In the genomic region with DNA sequence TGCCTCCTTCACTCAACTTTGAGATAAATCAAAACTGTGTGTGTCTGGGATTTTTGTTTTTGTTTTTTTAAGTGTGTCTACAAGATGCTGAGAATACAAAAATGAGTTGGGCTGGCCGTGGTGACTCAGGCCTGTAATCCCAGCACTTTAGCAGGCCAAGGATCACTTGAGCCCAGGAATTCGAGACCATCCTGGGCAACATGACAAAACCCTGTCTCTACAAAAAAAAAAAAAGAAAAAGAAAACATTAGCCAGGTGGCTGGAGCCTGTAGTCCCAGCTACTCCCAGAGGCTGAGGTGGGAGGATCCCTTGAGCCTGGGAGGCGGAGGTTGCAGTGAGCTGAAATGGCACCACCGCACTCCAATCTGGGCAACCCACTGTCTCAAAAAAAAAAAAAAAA, we compare ENCODE assay signal across 15 cellular contexts. TPM values are rescaled to one million over a fixed set of nuclear protein-coding genes. Genes with fewer than 3 reads are reported as not detected.
DNase-seq lines count a peak whose midpoint lies in the region; ATAC-seq, FAIRE-seq and TF ChIP-seq lines count a peak whose summit lies in the region.
"Had no signal": no experiment of that assay in that cellular context is flagged by ENCODE, and none has a peak within 500 bp of the region (broad histone marks: within the 10 kb centered on the region; RNA-seq: fewer than 3 reads in every experiment).

No MANE protein-coding gene starts in this region.

- H3K9me3 ChIP-seq in parathyroid adenoma (ENCODE audit: control insufficient read depth, low read length) (no peaks in the 10 kb centered on the region), kidney (ENCODE audit: control insufficient read depth in 1 of 2, low read length in 2 of 2) (no peaks in the 10 kb centered on the region)
- H3K9me3 ChIP-seq: left ventricle myocardium inferior, ovary, testis had no signal

- no peaks in the 10 kb centered on the region for H3K79me2 ChIP-seq in parathyroid adenoma

- H3K4me2 ChIP-seq in parathyroid adenoma (ENCODE audit: low read length), result peak overlapping the region; percentile 38

- FAIRE-seq in endometrium (lab: Jason Lieb, UNC) (peak; percentile 8), kidney (lab: Jason Lieb, UNC) (no peak)

- no peak overlapping the region for H2AFZ ChIP-seq in parathyroid adenoma

- H3K4me3 ChIP-seq in parathyroid adenoma (ENCODE audit: low read depth, low read length) (no peak overlapping the region), kidney (ENCODE audit: low read length in 2 of 2) (no peak overlapping the region)
- H3K4me3 ChIP-seq: left ventricle myocardium inferior, ovary, testis had no signal

- H3K27ac ChIP-seq in parathyroid adenoma (peak overlapping the region; percentile 80), kidney (ENCODE audit: low read depth in 2 of 2, low read length in 2 of 2) (peak overlapping the region in 1 of 2 donors; percentile 41)
- H3K27ac ChIP-seq: left ventricle myocardium inferior, ovary, testis had no signal

- no peaks in the 10 kb centered on the region for H3K36me3 ChIP-seq in parathyroid adenoma (ENCODE audit: control insufficient read depth, insufficient read depth, low read length)
- peaks cover 0 to under 1% of the 10 kb centered on the region in 2 donors for H3K36me3 ChIP-seq in kidney (ENCODE audit: control insufficient read depth in 1 of 2, insufficient read depth in 2 of 2, low read length in 2 of 2)
- H3K36me3 ChIP-seq: ovary had no signal

- ATAC-seq in GM18505 (IDR thresholded peaks at IDR 0.05; ENCODE audit: unreplicated experiment) (no peak), GM18858 (IDR thresholded peaks at IDR 0.05; ENCODE audit: unreplicated experiment) (no peak)
- ATAC-seq: activated naive CD8-positive, alpha-beta T cell treated with anti-CD3 and anti-CD28 coated beads, Interleukin-2, amount 50 U/mL, for 24 hours; T-cell had no signal

- H3K4me1 ChIP-seq in parathyroid adenoma (peaks cover 5% of the 10 kb centered on the region), kidney (ENCODE audit: control insufficient read depth in 1 of 2, insufficient read depth in 1 of 2, low read depth in 1 of 2, low read length in 2 of 2) (peaks cover 8% of the 10 kb centered on the region in 2 donors)

- peak; percentile 58 for DNase-seq in ELR (ENCODE audit: low read depth)
- DNase-seq in NCI-H69 (lab: John Stamatoyannopoulos, UW), result peak; percentile 24
- no peak for DNase-seq in activated naive CD4-positive, alpha-beta T cell (lab: John Stamatoyannopoulos, UW)
- DNase-seq in kidney, result no peak
- DNase-seq: activated CD4-positive, alpha-beta T cell treated with anti-CD3 and anti-CD28 coated beads, Interleukin-2, amount 50 U/mL, for 48 hours; activated naive CD8-positive, alpha-beta T cell treated with anti-CD3 and anti-CD28 coated beads, Interleukin-2, amount 50 U/mL, for 24 hours; DND-41; left ventricle myocardium inferior; T-cell; testis had no signal

- intact Hi-C loops in kidney (cut with DNase I), result no loop called here

- no peak overlapping the region for H3K9ac ChIP-seq in parathyroid adenoma
- H3K9ac ChIP-seq in kidney (ENCODE audit: low read length in 2 of 2), result no peak overlapping the region

- no peak for TF ChIP-seq CTCF in parathyroid adenoma (IDR thresholded peaks at IDR 0.05)
- TF ChIP-seq CTCF in kidney (IDR thresholded peaks at IDR 0.05; ENCODE audit: borderline replicate concordance, extremely low read depth, insufficient read depth), result no peak

- no peak for TF ChIP-seq POLR2A in GM18505 (IDR thresholded peaks at IDR 0.05; ENCODE audit: borderline replicate concordance, extremely low read depth, insufficient read depth, insufficient read length)

- no peaks in the 10 kb centered on the region for H3K27me3 ChIP-seq in parathyroid adenoma (ENCODE audit: control insufficient read depth, insufficient read depth, low read length)
- H3K27me3 ChIP-seq: ovary, testis had no signal

RNA-seq across cellular contexts. Expression of a gene that starts 21.0 kb away (rescaled TPM):
- 483 TPM for total RNA-seq in kidney
- 290 TPM for polyA plus RNA-seq in kidney (ENCODE audit: insufficient read depth, low read depth, low replicate concordance)

RNA-seq across cellular contexts. Expression of a gene that starts 21.5 kb away (rescaled TPM):
- total RNA-seq in kidney, result 6.2 TPM
- 2.9 TPM for polyA plus RNA-seq in kidney (ENCODE audit: insufficient read depth, low read depth, low replicate concordance)

RNA-seq across cellular contexts. Expression of a gene that starts 37.8 kb away (rescaled TPM):
- 8.7 TPM for total RNA-seq in kidney
- 1.5 TPM for polyA plus RNA-seq in kidney (ENCODE audit: insufficient read depth, low read depth, low replicate concordance)

Comparison
In these comparisons a context has a peak if more than half of its experiments do, and no peak if none do; other contexts are left out.
1. DNase-seq: peak in ELR (single experiment) and NCI-H69 (single experiment); none in activated naive CD4-positive, alpha-beta T cell (0 of 4) and kidney (single experiment).